In the genomic region with DNA sequence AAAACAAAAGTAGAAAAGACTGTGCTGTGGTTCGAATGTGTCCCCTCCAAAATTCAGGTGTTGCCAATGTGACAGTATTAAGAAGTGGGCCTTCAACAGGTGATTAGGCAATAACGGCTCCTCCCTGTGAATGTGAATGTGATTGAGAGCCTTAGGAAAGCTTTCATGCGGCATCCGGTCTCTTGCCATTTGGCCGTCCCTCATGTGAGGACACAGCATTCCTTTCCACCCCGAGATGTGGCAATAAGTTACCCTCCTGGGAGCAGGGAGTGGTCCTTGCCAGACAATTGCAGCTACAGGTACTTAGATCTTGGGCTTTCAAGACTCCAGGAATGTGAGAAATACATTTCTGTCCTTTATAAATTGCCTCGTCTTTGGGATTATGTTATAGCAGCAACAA, we compare ENCODE assay signal across 21 cellular contexts.
DNase-seq lines count a peak whose midpoint lies in the region; ATAC-seq, FAIRE-seq and TF ChIP-seq lines count a peak whose summit lies in the region.
"Had no signal": no experiment of that assay in that cellular context is flagged by ENCODE, and none has a peak within 500 bp of the region (broad histone marks: within the 10 kb centered on the region; RNA-seq: fewer than 3 reads in every experiment).

No MANE protein-coding gene starts in this region.

- H2BK15ac ChIP-seq in H1 (ENCODE audit: low read length), result no peak overlapping the region

- no peak for TF ChIP-seq RAD21 in H1 (IDR thresholded peaks at IDR 0.05 in 1 of 2, conservative IDR thresholded peaks at IDR 0.05 in 1 of 2; ENCODE audit: low read depth in 2 of 2, low read length in 2 of 2)
- no peak for TF ChIP-seq RAD21 in HepG2 (CRISPR knock-in tag; IDR thresholded peaks at IDR 0.05)

- no peak for TF ChIP-seq CTCF in H1 (IDR thresholded peaks at IDR 0.05; ENCODE audit: control extremely low read depth in 1 of 3, insufficient read depth in 1 of 3, low read depth in 1 of 3, low read length in 3 of 3)
- TF ChIP-seq CTCF in HepG2 (CRISPR knock-in tag; IDR thresholded peaks at IDR 0.05), result no peak
- TF ChIP-seq CTCF in pancreas (IDR thresholded peaks at IDR 0.05), result no peak

- no peak overlapping the region for H4K8ac ChIP-seq in H1 (ENCODE audit: extremely low read depth, insufficient read depth, low read length)

- 89% methylated on average over 7 of the region's 7 CpGs; no CpG with 5 or more reads in 1 of the 2 experiments for WGBS in H1 (ENCODE audit: extremely low coverage in 1 of 2, insufficient coverage in 1 of 2, insufficient read length in 1 of 2, insufficient replicate concordance in 2 of 2, low coverage in 1 of 2, low lambda C conversion rate in 2 of 2, missing lambda C conversion rate in 1 of 2), 2 experiments
- WGBS in HepG2 (ENCODE audit: low lambda C conversion rate), result 2% methylated on average over 4 of the region's 7 CpGs
- WGBS in pancreas, 2 donors, result 58 to 61% methylated on average over 7 of the region's 7 CpGs

- H3K4ac ChIP-seq in H1 (replicated peaks; ENCODE audit: insufficient read length, low read depth, low read length), result no peak overlapping the region

- H3K4me1 ChIP-seq in H1 (replicated peaks in 1 of 4; ENCODE audit: control insufficient read depth in 3 of 4, insufficient read depth in 4 of 4, low read length in 3 of 4) (no peaks in the 10 kb centered on the region), HepG2 (ENCODE audit: insufficient read depth, low read length) (no peaks in the 10 kb centered on the region), pancreas (no peaks in the 10 kb centered on the region)
- H3K4me1 ChIP-seq: stomach had no signal

- H2BK12ac ChIP-seq in H1 (ENCODE audit: low read depth, low read length), result no peak overlapping the region

- H3K4me3 ChIP-seq in H1 (ENCODE audit: extremely low read depth in 1 of 4, insufficient read depth in 2 of 4, low read depth in 3 of 4, low read length in 4 of 4), result no peak overlapping the region
- H3K4me3 ChIP-seq in HepG2 (replicated peaks in 1 of 3; ENCODE audit: insufficient read depth in 1 of 3, low read depth in 2 of 3, low read length in 3 of 3), result no peak overlapping the region
- no peak overlapping the region for H3K4me3 ChIP-seq in pancreas
- H3K4me3 ChIP-seq: hepatocyte, stomach had no signal

- no peak overlapping the region for H4K5ac ChIP-seq in H1 (ENCODE audit: insufficient read length, low read depth, low read length)

- no peaks in the 10 kb centered on the region; the same call in 1 of the 2 replicates for H3K23me2 ChIP-seq in H1 (ENCODE audit: low read depth, low read length)

- POLR2A ChIA-PET in H1 (lab: Charles Lee; ENCODE audit: partially characterized antibody) (no interaction called here), HepG2 (lab: Yijun Ruan, JAX) (no interaction called here)

- H3K36me3 ChIP-seq in H1 (ENCODE audit: control insufficient read depth in 2 of 4, insufficient read depth in 4 of 4, low read length in 3 of 4), result no peaks in the 10 kb centered on the region
- H3K36me3 ChIP-seq in HepG2 (replicated peaks in 1 of 2; ENCODE audit: control insufficient read depth in 1 of 2, insufficient read depth in 2 of 2, low read length in 2 of 2), result no peaks in the 10 kb centered on the region
- H3K36me3 ChIP-seq in pancreas, result no peaks in the 10 kb centered on the region
- H3K36me3 ChIP-seq: brain microvascular endothelial cell, stomach had no signal

- no TSS peak for BruUV-seq in HepG2 (replicated peaks; lab: Mats Ljungman, UMichigan)

- no peak overlapping the region for H2AK5ac ChIP-seq in H1 (ENCODE audit: low read depth, low read length)

- no peak overlapping the region for H2BK120ac ChIP-seq in H1 (replicated peaks; ENCODE audit: low read depth, low read length)

- no peak for TF ChIP-seq POLR2A in H1 (IDR thresholded peaks at IDR 0.05; ENCODE audit: control extremely low read depth in 1 of 2, low read depth in 2 of 2, low read length in 2 of 2)
- no peak for TF ChIP-seq POLR2A in HepG2 (IDR thresholded peaks at IDR 0.05; ENCODE audit: insufficient read depth in 1 of 2, low read depth in 2 of 2, low read length in 2 of 2)

- no peak overlapping the region; the same call in 1 of the 2 replicates for H2AFZ ChIP-seq in H1 (ENCODE audit: low read length)
- no peak overlapping the region for H2AFZ ChIP-seq in HepG2 (ENCODE audit: low read length)
- H2AFZ ChIP-seq: hepatocyte had no signal

- no peak overlapping the region for H3K4me2 ChIP-seq in H1 (ENCODE audit: insufficient read depth in 1 of 2, low read depth in 2 of 2, low read length in 2 of 2)
- no peak overlapping the region for H3K4me2 ChIP-seq in HepG2 (ENCODE audit: low read depth, low read length)
- H3K4me2 ChIP-seq: hepatocyte had no signal

- H4K20me1 ChIP-seq in H1 (replicated peaks in 1 of 2; ENCODE audit: control insufficient read depth in 1 of 2, insufficient read depth in 2 of 2, low read length in 2 of 2), result no peaks in the 10 kb centered on the region
- H4K20me1 ChIP-seq in HepG2 (ENCODE audit: insufficient read depth, low read length), result no peaks in the 10 kb centered on the region

- no peak overlapping the region for H2BK20ac ChIP-seq in H1 (ENCODE audit: low read length)

- TF ChIP-seq EP300 in H1 (IDR thresholded peaks at IDR 0.05; ENCODE audit: borderline replicate concordance in 1 of 2, low read depth in 2 of 2, low read length in 2 of 2) (no peak), HepG2 (IDR thresholded peaks at IDR 0.05; ENCODE audit: low read depth in 2 of 2, low read length in 2 of 2) (no peak), HepG2 (CRISPR knock-in tag; IDR thresholded peaks at IDR 0.05; ENCODE audit: borderline replicate concordance) (no peak)

- ATAC-seq in HepG2, result peak; percentile 47; the same call in 1 of the 3 replicates
- ATAC-seq in pancreas, result no peak
- ATAC-seq in HG02571 (IDR thresholded peaks at IDR 0.05; ENCODE audit: unreplicated experiment), result no peak
- ATAC-seq: activated naive CD8-positive, alpha-beta T cell treated with anti-CD3 and anti-CD28 coated beads, Interleukin-2, amount 50 U/mL, for 24 hours had no signal

- peak; percentile 11 for DNase-seq in NCI-H460 (ENCODE audit: extremely low read depth, low read depth)
- DNase-seq in H1 (ENCODE audit: low read depth in 1 of 2, low spot score in 2 of 2), result no peak
- DNase-seq in HepG2 (ENCODE audit: low spot score), result peak; percentile 34
- DNase-seq in NCI-H774 (lab: John Stamatoyannopoulos, UW), result no peak
- DNase-seq in pancreas, result no peak
- DNase-seq in midbrain (lab: John Stamatoyannopoulos, UW), result no peak
- DNase-seq: activated CD4-positive, alpha-beta memory T cell treated with anti-CD3 and anti-CD28 coated beads for 36 hours; activated gamma-delta T cell; activated naive CD8-positive, alpha-beta T cell treated with anti-CD3 and anti-CD28 coated beads, Interleukin-2, amount 50 U/mL, for 24 hours; brain microvascular endothelial cell; cortex of kidney; KBM-7; kidney; NCI-H1694 treated with DMSO at 0.1 percent for 48 hours; retina; stimulated activated CD4-positive, alpha-beta T cell treated with anti-CD3 and anti-CD28 coated beads, Interleukin-12 subunit alpha, Interleukin-12 subunit beta, amount 100 ng/mL, for 4 hours; stomach had no signal

- intact Hi-C loops in HepG2 (cut with micrococcal nuclease; ENCODE audit: unreplicated experiment) (no loop called here), pancreas (cut with DNase I) (no loop called here)

- H3K14ac ChIP-seq in H1 (ENCODE audit: insufficient read length), result no peak overlapping the region

- CTCF ChIA-PET in H1 (lab: Charles Lee; ENCODE audit: partially characterized antibody) (interaction anchor here (1.3 to 2.0 kb wide), 2 partner anchors 11 to 66 kb away, joined by 5 read pairs; no protein-coding TSS in a partner anchor), HepG2 (lab: Yijun Ruan, JAX; ENCODE audit: low intra/inter-chr PET ratio, low total read pairs) (no interaction called here)

- FAIRE-seq in H1 (lab: Jason Lieb, UNC), result no peak
- no peak for FAIRE-seq in HepG2 (lab: Jason Lieb, UNC)
- no peak for FAIRE-seq in pancreas (lab: Jason Lieb, UNC)
- FAIRE-seq: GM19239, kidney had no signal

- no peak overlapping the region for H4K91ac ChIP-seq in H1 (replicated peaks; ENCODE audit: insufficient read length, low read length)

- H3K79me2 ChIP-seq in H1 (ENCODE audit: control insufficient read depth in 1 of 2, insufficient read depth in 2 of 2, low read length in 2 of 2) (no peaks in the 10 kb centered on the region), HepG2 (ENCODE audit: insufficient read depth, low read length) (no peaks in the 10 kb centered on the region)
- H3K79me2 ChIP-seq: hepatocyte had no signal

- no peak overlapping the region for H3K27ac ChIP-seq in H1 (ENCODE audit: low read depth, low read length)
- H3K27ac ChIP-seq in HepG2 (ENCODE audit: extremely low read length, insufficient read depth, low read length), result no peak overlapping the region
- peak overlapping the region; percentile 70 for H3K27ac ChIP-seq in temporal lobe (ENCODE audit: low read depth, low read length)
- no peak overlapping the region for H3K27ac ChIP-seq in pancreas
- H3K27ac ChIP-seq: brain microvascular endothelial cell, hepatocyte, stomach had no signal

- H3K27me3 ChIP-seq in H1 (replicated peaks in 1 of 4; ENCODE audit: control insufficient read depth in 3 of 4, extremely low read depth in 1 of 4, insufficient read depth in 3 of 4, low read length in 3 of 4), result no peaks in the 10 kb centered on the region
- no peaks in the 10 kb centered on the region for H3K27me3 ChIP-seq in HepG2 (ENCODE audit: control insufficient read depth in 1 of 2, insufficient read depth in 2 of 2, low read length in 2 of 2)
- H3K27me3 ChIP-seq in pancreas, result no peaks in the 10 kb centered on the region
- H3K27me3 ChIP-seq: brain microvascular endothelial cell, hepatocyte, stomach had no signal

- H2BK5ac ChIP-seq in H1 (ENCODE audit: low read depth, low read length), result no peak overlapping the region

- H3K18ac ChIP-seq in H1 (ENCODE audit: extremely low read depth, low read length), result no peak overlapping the region

- no peak overlapping the region for H3K23ac ChIP-seq in H1 (ENCODE audit: insufficient read length)

- H3K79me1 ChIP-seq in H1 (ENCODE audit: low read depth, low read length), result no peaks in the 10 kb centered on the region

- no peak overlapping the region for H3K56ac ChIP-seq in H1 (replicated peaks; ENCODE audit: insufficient read length, low read depth, low read length)

- peaks cover 9 to 15% of the 10 kb centered on the region in 2 experiments for H3K9me3 ChIP-seq in H1 (ENCODE audit: insufficient read depth in 2 of 2, low read depth in 1 of 2, low read length in 1 of 2)
- peaks cover 9% of the 10 kb centered on the region; the same call in 1 of the 2 replicates for H3K9me3 ChIP-seq in HepG2 (ENCODE audit: low read length)
- H3K9me3 ChIP-seq in pancreas, result no peaks in the 10 kb centered on the region

- H3K9ac ChIP-seq in H1 (replicated peaks in 1 of 4; ENCODE audit: extremely low read depth in 1 of 4, low read depth in 3 of 4, low read length in 3 of 4) (no peak overlapping the region), HepG2 (ENCODE audit: insufficient read depth, low read depth, low read length) (no peak overlapping the region)

- in situ Hi-C loops in HepG2 (cut with HindIII; ENCODE audit: extremely low pct_ligation_motif_present, low pct_unique_long_range_greater_than_20kb), result no loop called here

TF ChIP-seq in H1, 55 proteins besides CTCF, POLR2A, EP300 and RAD21 (continues in another document):
- TF ChIP-seq CEBPB (IDR thresholded peaks at IDR 0.05; ENCODE audit: low read depth, low read length), result peak; percentile 84

TF ChIP-seq in HepG2, 621 proteins besides CTCF, POLR2A, EP300 and RAD21 (continues in another document):
- TF ChIP-seq CEBPB (IDR thresholded peaks at IDR 0.05; ENCODE audit: borderline replicate concordance, low read depth, low read length), result peak; percentile 75
- no peak for TF ChIP-seq KDM3A (CRISPR knock-in tag; IDR thresholded peaks at IDR 0.05; ENCODE audit: low read depth)

Comparison
In these comparisons a context has a peak if more than half of its experiments do, and no peak if none do; other contexts are left out.
1. DNase-seq: peak in NCI-H460 (single experiment) and HepG2 (single experiment); none in H1 (0 of 2), NCI-H774 (single experiment), pancreas (0 of 6) and midbrain (single experiment).